ENCODE assay signal across 10 cellular contexts in genomic region chr1:45684402-45684801, GRCh38. TPM values are rescaled to one million over a fixed set of nuclear protein-coding genes. Genes with fewer than 3 reads are reported as not detected.
DNase-seq lines count a peak whose midpoint lies in the region; ATAC-seq and TF ChIP-seq lines count a peak whose summit lies in the region.
"Had no signal": no experiment of that assay in that cellular context is flagged by ENCODE, and none has a peak within 500 bp of the region (broad histone marks: within the 10 kb centered on the region; RNA-seq: fewer than 3 reads in every experiment).

No MANE protein-coding gene starts in this region.

- no peak overlapping the region for H2AFZ ChIP-seq in KMS-11 (ENCODE audit: low read depth)

- peak overlapping the region; percentile 57 to 98 (median 95); a peak in 18 of 22 replicates for H3K9ac ChIP-seq in BLaER1 treated with 17β-estradiol and CSF1 and Interleukin-3, amounts not matched to agents 10 nM and 100 nM
- no peak overlapping the region; the same call in 1 of the 2 replicates for H3K9ac ChIP-seq in KMS-11

- H3K4me3 Mint-ChIP-seq in natural killer cell = peak overlapping the region; percentile 99

- peaks cover 81% of the 10 kb centered on the region for H3K79me2 ChIP-seq in KMS-11 (ENCODE audit: insufficient read depth, low read depth)

- peak overlapping the region in 1 of 2 donors; percentile 100 for H3K27ac Mint-ChIP-seq in natural killer cell

- no peaks in the 10 kb centered on the region for H3K9me3 ChIP-seq in BLaER1 treated with 17β-estradiol and CSF1 and Interleukin-3, amounts not matched to agents 10 nM and 100 nM (replicated peaks in 1 of 11)
- H3K9me3 ChIP-seq: upper lobe of left lung had no signal

- no peaks in the 10 kb centered on the region for H3K27me3 Mint-ChIP-seq in natural killer cell (ENCODE audit: low read depth in 2 of 2)

- peaks cover 0 to 30% (median 8%) of the 10 kb centered on the region in 11 experiments; a peak in 14 of 22 replicates for H3K36me3 ChIP-seq in BLaER1 treated with 17β-estradiol and CSF1 and Interleukin-3, amounts not matched to agents 10 nM and 100 nM
- H3K36me3 ChIP-seq in KMS-11 (ENCODE audit: insufficient read depth) = no peaks in the 10 kb centered on the region
- H3K36me3 ChIP-seq: upper lobe of left lung had no signal

- intact Hi-C loops in natural killer cell (cut with micrococcal nuclease) = no loop called here

- ATAC-seq in natural killer cell = no peak
- ATAC-seq in HG02642 (IDR thresholded peaks at IDR 0.05; ENCODE audit: poor library complexity, unreplicated experiment) = no peak
- no peak for ATAC-seq in GM18498 (IDR thresholded peaks at IDR 0.05; ENCODE audit: unreplicated experiment)
- no peak for ATAC-seq in HG03520 (IDR thresholded peaks at IDR 0.05; ENCODE audit: unreplicated experiment)

- no peaks in the 10 kb centered on the region for H3K27me3 ChIP-seq in BLaER1 treated with 17β-estradiol and CSF1 and Interleukin-3, amounts not matched to agents 10 nM and 100 nM
- no peaks in the 10 kb centered on the region for H3K27me3 ChIP-seq in KMS-11 (ENCODE audit: insufficient read depth, low read depth)
- H3K27me3 ChIP-seq: upper lobe of left lung had no signal

- H3K4me3 ChIP-seq in BLaER1 treated with 17β-estradiol and CSF1 and Interleukin-3, amounts not matched to agents 10 nM and 100 nM = peak overlapping the region; percentile 83 to 98 (median 95); a peak in 17 of 20 replicates
- H3K4me3 ChIP-seq in KMS-11 (IDR thresholded peaks at IDR 0.05; ENCODE audit: insufficient read depth, low read depth, low read length) (no peak overlapping the region), choroid plexus epithelial cell (ENCODE audit: low read depth, low read length) (peak overlapping the region; percentile 98)

- H3K9me3 Mint-ChIP-seq in natural killer cell = no peaks in the 10 kb centered on the region

- no peak for DNase-seq in choroid plexus epithelial cell (ENCODE audit: low read depth)
- DNase-seq in natural killer cell = no peak
- DNase-seq in activated effector memory CD4-positive, alpha-beta T cell treated with Interleukin-2 at 50 U/mL for 16 hours = no peak
- DNase-seq: aorta had no signal

- H4K20me1 ChIP-seq in BLaER1 treated with 17β-estradiol and CSF1 and Interleukin-3, amounts not matched to agents 10 nM and 100 nM = peaks cover 29 to 62% (median 52%) of the 10 kb centered on the region in 11 experiments; a peak in 21 of 22 replicates
- H4K20me1 ChIP-seq in KMS-11 (ENCODE audit: insufficient read depth) = peaks cover 20% of the 10 kb centered on the region; the same call in 1 of the 2 replicates

- peaks cover 57 to 60% of the 10 kb centered on the region in 2 donors for H3K4me1 Mint-ChIP-seq in natural killer cell

- H3K36me3 Mint-ChIP-seq in natural killer cell = no peaks in the 10 kb centered on the region

- TF ChIP-seq CTCF in KMS-11 (conservative IDR thresholded peaks at IDR 0.05; ENCODE audit: low read depth, low read length) (no peak), choroid plexus epithelial cell (conservative IDR thresholded peaks at IDR 0.05; ENCODE audit: low read depth, low read length) (no peak), natural killer cell (IDR thresholded peaks at IDR 0.05) (no peak)

- H3K4me1 ChIP-seq in BLaER1 treated with 17β-estradiol and CSF1 and Interleukin-3, amounts not matched to agents 10 nM and 100 nM = peaks cover 28 to 65% (median 58%) of the 10 kb centered on the region in 10 experiments
- H3K4me1 ChIP-seq in KMS-11 (ENCODE audit: low read depth, poor library complexity, severe bottlenecking) = peaks cover 45% of the 10 kb centered on the region

- peak overlapping the region; percentile 62 to 87 (median 80) for H3K4me2 ChIP-seq in BLaER1 treated with 17β-estradiol and CSF1 and Interleukin-3, amounts not matched to agents 10 nM and 100 nM
- H3K4me2 ChIP-seq in KMS-11 = peak overlapping the region; percentile 98

- H3K27ac ChIP-seq in BLaER1 treated with 17β-estradiol and CSF1 and Interleukin-3, amounts not matched to agents 10 nM and 100 nM = peak overlapping the region in 3 of 11 experiments; percentile 98 to 99 (median 98); a peak in 6 of 22 replicates
- H3K27ac ChIP-seq in KMS-11 = no peak overlapping the region

RNA-seq across cellular contexts. Expression of gene GPBP1L1, which starts 1.9 kb away (rescaled TPM):
- total RNA-seq in natural killer cell = 100 to 1,000 TPM; 144 to 176 (median 153) TPM

RNA-seq across cellular contexts. Expression of gene TMEM69, which starts 3.6 kb away (rescaled TPM):
- total RNA-seq in natural killer cell = 10 to 100 TPM in 1 of 3 donors, 1 to 10 TPM in 2; 8.8 to 14.2 (median 9.3) TPM
